In genomic region chr2:37324536-37324785, GRCh38 we compare ENCODE assay signal across 8 cellular contexts. TPM values are rescaled to one million over a fixed set of nuclear protein-coding genes. Genes with fewer than 3 reads are reported as not detected.
A peak's percentile ranks its signal among the peaks of the same experiment; 100 is the strongest.
DNase-seq lines count a peak whose midpoint lies in the region; ATAC-seq and TF ChIP-seq lines count a peak whose summit lies in the region.

No MANE protein-coding gene starts in this region.

- TF ChIP-seq CTCF in CD4-positive, alpha-beta T cell (IDR thresholded peaks at IDR 0.05) = no peak
- TF ChIP-seq CTCF in left ventricle myocardium inferior (IDR thresholded peaks at IDR 0.05; ENCODE audit: borderline replicate concordance) = no peak

- peak in 7 of 10 experiments; percentile 49 to 76 (median 64) for DNase-seq in CD4-positive, alpha-beta T cell
- peak; percentile 49 to 62 for DNase-seq in activated T-helper 1 cell treated with anti-CD3 and anti-CD28 coated beads, Interleukin-2, amount 50 U/mL, for 16 hours (ENCODE audit: low read depth in 1 of 2, low spot score in 1 of 2)
- DNase-seq in left ventricle myocardium inferior (peak; percentile 87), skeletal muscle cell (ENCODE audit: low read depth) (no peak), NCI-H345 treated with DMSO at 0.1 percent for 48 hours (lab: John Stamatoyannopoulos, UW; ENCODE audit: unreplicated experiment) (no peak), NCI-H2081 treated with DMSO at 0.1 percent for 48 hours (lab: John Stamatoyannopoulos, UW) (no peak), NCI-H1092 treated with DMSO at 0.1 percent for 48 hours (lab: John Stamatoyannopoulos, UW) (no peak)

- H3K27me3 ChIP-seq in CD4-positive, alpha-beta T cell (ENCODE audit: control insufficient read depth, insufficient read depth, low read length) = no peaks in the 10 kb centered on the region
- H3K27me3 ChIP-seq in left ventricle myocardium inferior (ENCODE audit: low read depth) = no peaks in the 10 kb centered on the region

- H3K4me3 ChIP-seq in left ventricle myocardium inferior (peak overlapping the region; percentile 89), skeletal muscle cell (ENCODE audit: low read depth, low read length) (peak overlapping the region; percentile 88)

- POLR2A ChIA-PET in CD4-positive, alpha-beta T cell (lab: Charles Lee) = interaction anchor here (0.8 to 4.6 kb wide), 6 partner anchors 9 to 167 kb away, joined by 3 to 29 read pairs (median 6); partner anchors contain the start of genes CEBPZ, EIF2AK2 and NDUFAF7

- H3K36me3 Mint-ChIP-seq in CD4-positive, alpha-beta T cell (ENCODE audit: low read depth) = peaks cover 10% of the 10 kb centered on the region

- H3K4me1 Mint-ChIP-seq in CD4-positive, alpha-beta T cell (ENCODE audit: low read depth) = peaks cover 47% of the 10 kb centered on the region

- no peaks in the 10 kb centered on the region for H3K9me3 Mint-ChIP-seq in CD4-positive, alpha-beta T cell

- peak; percentile 67 for ATAC-seq in CD4-positive, alpha-beta T cell (ENCODE audit: poor library complexity)
- ATAC-seq in HG03442 (IDR thresholded peaks at IDR 0.05; ENCODE audit: unreplicated experiment) = peak; percentile 60

- H3K27ac Mint-ChIP-seq in CD4-positive, alpha-beta T cell = no peak overlapping the region

- no peaks in the 10 kb centered on the region for H3K36me3 ChIP-seq in left ventricle myocardium inferior

- peak overlapping the region; percentile 67 for H3K4me3 Mint-ChIP-seq in CD4-positive, alpha-beta T cell

- no peak overlapping the region for H3K27ac ChIP-seq in CD4-positive, alpha-beta T cell (ENCODE audit: low read depth, low read length)
- H3K27ac ChIP-seq in left ventricle myocardium inferior (replicated peaks) = peak overlapping the region; percentile 93

- peaks cover 48% of the 10 kb centered on the region for H3K4me1 ChIP-seq in left ventricle myocardium inferior

- no peaks in the 10 kb centered on the region for H3K9me3 ChIP-seq in CD4-positive, alpha-beta T cell (ENCODE audit: control insufficient read depth, low read length)
- H3K9me3 ChIP-seq in left ventricle myocardium inferior (replicated peaks) = no peaks in the 10 kb centered on the region

- peaks cover 12% of the 10 kb centered on the region for H3K27me3 Mint-ChIP-seq in CD4-positive, alpha-beta T cell

- intact Hi-C loops in CD4-positive, alpha-beta T cell (cut with DNase I, micrococcal nuclease) = loop anchor here in 1 of 2 experiments (5.0 kb wide), 1 partner anchor 92 kb away; the partner anchor contains the start of genes CEBPZ and NDUFAF7
- intact Hi-C loops in left ventricle myocardium inferior (cut with micrococcal nuclease) = no loop called here

- CTCF ChIA-PET in CD4-positive, alpha-beta T cell (lab: Charles Lee) = interaction anchor here (1.0 kb wide), 1 partner anchor 71 kb away, joined by 3 read pairs; no protein-coding TSS in a partner anchor

RNA-seq across cellular contexts. Expression of gene PRKD3, which starts 0.2 kb away (rescaled TPM):
- total RNA-seq in CD4-positive, alpha-beta T cell = 10 to 100 TPM; 40.5 to 44.1 TPM
- total RNA-seq in left ventricle myocardium inferior = 14.8 TPM

RNA-seq across cellular contexts. Expression of gene QPCT, which starts 20.0 kb away (rescaled TPM):
- total RNA-seq in CD4-positive, alpha-beta T cell = under 1 TPM; 0.53 to 0.71 TPM
- 2.0 TPM for total RNA-seq in left ventricle myocardium inferior

Comparison
In these comparisons a context has a peak if more than half of its experiments do, and no peak if none do; other contexts are left out.
1. DNase-seq: peak in CD4-positive, alpha-beta T cell (7 of 10), activated T-helper 1 cell treated with anti-CD3 and anti-CD28 coated beads, Interleukin-2, amount 50 U/mL, for 16 hours (2 of 2) and left ventricle myocardium inferior (single experiment); none in skeletal muscle cell (single experiment), NCI-H345 treated with DMSO at 0.1 percent for 48 hours (single experiment), NCI-H2081 treated with DMSO at 0.1 percent for 48 hours (single experiment) and NCI-H1092 treated with DMSO at 0.1 percent for 48 hours (single experiment).